ENCODE assay signal across 16 cellular contexts in the genomic region with DNA sequence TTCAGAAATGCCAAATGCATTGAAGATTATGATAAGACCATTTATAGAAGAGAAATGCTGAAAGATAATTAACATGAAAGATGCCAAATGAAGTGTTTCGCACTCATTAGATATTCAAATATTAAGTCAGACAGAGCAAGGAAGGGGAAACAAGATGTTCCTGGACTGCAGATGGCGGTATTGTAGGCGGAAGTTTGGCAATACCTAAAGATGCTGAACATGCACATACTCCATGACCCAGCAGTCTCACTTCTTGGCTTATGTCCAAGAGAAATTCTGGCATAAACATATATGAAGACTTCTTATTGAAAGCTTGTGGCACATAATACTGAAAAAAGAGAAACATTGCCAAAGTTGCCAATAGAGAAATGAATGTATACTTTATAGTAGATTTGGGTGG.
A peak's percentile ranks its signal among the peaks of the same experiment; 100 is the strongest.
DNase-seq lines count a peak whose midpoint lies in the region; ATAC-seq and TF ChIP-seq lines count a peak whose summit lies in the region.
"Had no signal": no experiment of that assay in that cellular context is flagged by ENCODE, and none has a peak within 500 bp of the region (broad histone marks: within the 10 kb centered on the region; RNA-seq: fewer than 3 reads in every experiment).

No MANE protein-coding gene starts in this region.

- no peak overlapping the region for H3K4me2 ChIP-seq in mesenchymal stem cell (ENCODE audit: low read length, poor library complexity, severe bottlenecking)

- H3K14ac ChIP-seq in mesenchymal stem cell (ENCODE audit: low read length in 2 of 2), result no peak overlapping the region

- no peak overlapping the region for H4K8ac ChIP-seq in mesenchymal stem cell (ENCODE audit: low read length)

- H2AFZ ChIP-seq in mesenchymal stem cell (ENCODE audit: low read depth, low read length), result no peak overlapping the region

- no peak overlapping the region for H3K27ac ChIP-seq in mesenchymal stem cell (ENCODE audit: low read length, poor library complexity, severe bottlenecking)
- H3K27ac ChIP-seq: 22Rv1, testis had no signal

- no peaks in the 10 kb centered on the region for H3K36me3 ChIP-seq in mesenchymal stem cell (ENCODE audit: control insufficient read depth in 1 of 2, insufficient read depth in 2 of 2, low read depth in 1 of 2, low read length in 2 of 2)

- H3K4ac ChIP-seq in mesenchymal stem cell (ENCODE audit: low read depth in 1 of 2, low read length in 2 of 2), result no peak overlapping the region

- no peak overlapping the region for H3K4me3 ChIP-seq in LNCaP clone FGC (ENCODE audit: low read depth, low read length)
- H3K4me3 ChIP-seq in mesenchymal stem cell (ENCODE audit: insufficient read depth in 1 of 2, low read depth in 1 of 2, low read length in 2 of 2), result no peak overlapping the region
- H3K4me3 ChIP-seq: testis had no signal

- TF ChIP-seq CTCF in LNCaP clone FGC (IDR thresholded peaks at IDR 0.05; ENCODE audit: control insufficient read depth, extremely low read depth, insufficient read depth), result no peak

- DNase-seq in DMS53 (lab: John Stamatoyannopoulos, UW) (peak; percentile 51), DMS53 treated with DMSO at 0.1 percent for 48 hours (lab: John Stamatoyannopoulos, UW; ENCODE audit: unreplicated experiment) (no peak), LNCaP clone FGC (ENCODE audit: low read depth) (peak; percentile 35), brain pericyte (ENCODE audit: low read depth, low spot score) (peak; percentile 29), mesenchymal stem cell (peak; percentile 10), T-helper 2 cell (no peak), NOMO-1 treated with dmso at 0.1 percent for 144 hours (lab: John Stamatoyannopoulos, UW; ENCODE audit: unreplicated experiment) (no peak)
- DNase-seq: activated CD4-positive, alpha-beta memory T cell treated with anti-CD3 and anti-CD28 coated beads, Interleukin-2, amount 10 ng/mL, durations not matched to agents 7 days and 5 days; left ventricle myocardium superior; NCI-H1092; NCI-H526; nephron progenitor cell; T-cell; testis had no signal

- no peaks in the 10 kb centered on the region for H3K9me3 ChIP-seq in mesenchymal stem cell (ENCODE audit: control insufficient read depth, low read length)
- H3K9me3 ChIP-seq: testis had no signal

- H2BK15ac ChIP-seq in mesenchymal stem cell (ENCODE audit: low read depth, poor library complexity, severe bottlenecking), result no peak overlapping the region

- no peak overlapping the region for H2BK120ac ChIP-seq in mesenchymal stem cell (ENCODE audit: low read depth, low read length)

- no peaks in the 10 kb centered on the region for H3K79me1 ChIP-seq in mesenchymal stem cell (replicated peaks; ENCODE audit: low read length, poor library complexity, severe bottlenecking)

- H4K91ac ChIP-seq in mesenchymal stem cell (ENCODE audit: low read length), result no peak overlapping the region

- H2BK12ac ChIP-seq in mesenchymal stem cell (ENCODE audit: low read length in 2 of 2), result no peak overlapping the region

- H3K27me3 ChIP-seq in mesenchymal stem cell (ENCODE audit: control insufficient read depth in 1 of 2, insufficient read depth in 1 of 2, low read length in 2 of 2), result no peaks in the 10 kb centered on the region
- H3K27me3 ChIP-seq: testis had no signal

- H3K18ac ChIP-seq in mesenchymal stem cell (ENCODE audit: low read depth in 1 of 2, low read length in 2 of 2), result no peak overlapping the region

- no peak for ATAC-seq in HG03342 (IDR thresholded peaks at IDR 0.05; ENCODE audit: unreplicated experiment)
- ATAC-seq: left ventricle myocardium superior, T-cell had no signal

- H3K23ac ChIP-seq in mesenchymal stem cell (ENCODE audit: low read length in 2 of 2), result no peak overlapping the region

- no peak overlapping the region for H2AK5ac ChIP-seq in mesenchymal stem cell (ENCODE audit: low read length, severe bottlenecking)

- WGBS in mesenchymal stem cell, result 95% methylated on average over 3 of the region's 3 CpGs

- no peak overlapping the region for H3K9ac ChIP-seq in mesenchymal stem cell (ENCODE audit: low read length)

- H2BK5ac ChIP-seq in mesenchymal stem cell (ENCODE audit: low read depth, low read length, poor library complexity, severe bottlenecking), result no peak overlapping the region

- H3K4me1 ChIP-seq in mesenchymal stem cell (ENCODE audit: control insufficient read depth, insufficient read depth, low read depth, low read length), result no peaks in the 10 kb centered on the region
- H3K4me1 ChIP-seq: testis had no signal

Comparison
In these comparisons a context has a peak if more than half of its experiments do, and no peak if none do; other contexts are left out.
1. DNase-seq: peak in DMS53 (single experiment), LNCaP clone FGC (single experiment), brain pericyte (single experiment) and mesenchymal stem cell (single experiment); none in DMS53 treated with DMSO at 0.1 percent for 48 hours (single experiment), T-helper 2 cell (0 of 5) and NOMO-1 treated with dmso at 0.1 percent for 144 hours (single experiment).